Comparison of ENCODE assay signal across 9 cellular contexts in the genomic region with DNA sequence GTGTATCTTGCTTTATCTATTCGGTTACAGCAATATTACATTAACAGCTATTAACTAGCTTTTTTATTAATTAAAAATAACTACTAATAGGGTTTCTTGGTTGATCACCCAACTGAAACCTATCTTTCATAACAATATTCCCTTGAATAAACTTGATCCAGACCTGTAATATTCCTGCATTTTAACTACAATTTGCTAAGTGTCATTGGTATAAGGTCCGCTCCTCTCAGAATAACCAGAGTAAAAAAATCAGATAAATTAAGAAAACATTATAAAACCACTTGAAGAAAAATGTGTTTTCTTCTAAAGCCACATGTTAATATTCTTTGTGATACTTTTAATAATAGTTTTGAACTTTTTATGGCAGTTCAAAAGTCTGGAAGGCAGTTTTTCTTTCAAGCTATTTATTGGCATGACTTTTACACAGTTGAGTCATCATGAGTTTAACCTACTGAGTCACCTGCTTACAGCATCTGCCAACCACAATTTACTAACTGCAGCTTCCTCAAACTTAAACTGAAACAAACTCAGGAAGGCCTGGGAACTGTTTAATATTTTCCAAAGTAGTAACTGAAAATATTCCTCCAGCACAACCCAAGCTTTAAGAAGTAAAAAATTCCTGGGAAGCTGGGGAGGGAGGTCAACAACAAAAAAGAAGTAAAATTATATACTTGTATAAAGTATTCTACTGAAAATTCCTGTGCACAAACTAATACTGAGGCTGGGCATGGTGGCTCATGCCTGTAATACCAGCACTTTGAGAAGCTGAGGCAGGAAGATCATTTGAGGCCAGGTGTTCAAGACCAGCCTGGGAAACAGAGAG.
DNase-seq lines count a peak whose midpoint lies in the region; ATAC-seq, FAIRE-seq and TF ChIP-seq lines count a peak whose summit lies in the region.
"Had no signal": no experiment of that assay in that cellular context is flagged by ENCODE, and none has a peak within 500 bp of the region (broad histone marks: within the 10 kb centered on the region; RNA-seq: fewer than 3 reads in every experiment).

No MANE protein-coding gene starts in this region.

- no peak overlapping the region for H3K4me3 Mint-ChIP-seq in neural progenitor cell

- H3K4me2 ChIP-seq in endothelial cell of umbilical vein (ENCODE audit: insufficient read depth, low read length), result peak overlapping the region; percentile 77
- no peak overlapping the region for H3K4me2 ChIP-seq in neural progenitor cell

- H3K9ac ChIP-seq in endothelial cell of umbilical vein (replicated peaks; ENCODE audit: extremely low read depth, insufficient read depth, low read length) (no peak overlapping the region), neural progenitor cell (no peak overlapping the region)

- no peaks in the 10 kb centered on the region for H3K9me3 ChIP-seq in endothelial cell of umbilical vein (replicated peaks; ENCODE audit: control insufficient read depth, insufficient read depth, low read length)
- H3K9me3 ChIP-seq in neural progenitor cell (ENCODE audit: low read depth), result no peaks in the 10 kb centered on the region
- H3K9me3 ChIP-seq: SJCRH30 had no signal

- H3K79me2 ChIP-seq in endothelial cell of umbilical vein (ENCODE audit: control insufficient read depth, insufficient read depth, low read length) (peaks cover 89% of the 10 kb centered on the region), neural progenitor cell (ENCODE audit: low read depth) (peaks cover 100% of the 10 kb centered on the region)

- no peaks in the 10 kb centered on the region for H3K4me1 Mint-ChIP-seq in neural progenitor cell

- no peaks in the 10 kb centered on the region for H3K27me3 ChIP-seq in endothelial cell of umbilical vein (ENCODE audit: control insufficient read depth in 2 of 2, insufficient read depth in 2 of 2, low read length in 2 of 2)
- no peaks in the 10 kb centered on the region for H3K27me3 ChIP-seq in neural progenitor cell
- H3K27me3 ChIP-seq in H7 (ENCODE audit: control insufficient read depth, insufficient read depth, low read length), result no peaks in the 10 kb centered on the region
- H3K27me3 ChIP-seq: SJCRH30 had no signal

- intact Hi-C loops in endothelial cell of umbilical vein (cut with micrococcal nuclease), result no loop called here

- H3K4me3 ChIP-seq in endothelial cell of umbilical vein (replicated peaks in 1 of 3; ENCODE audit: insufficient read depth in 1 of 3, low read depth in 1 of 3, low read length in 3 of 3) (peak overlapping the region in 1 of 3 experiments; percentile 30), neural progenitor cell (no peak overlapping the region), H7 (ENCODE audit: insufficient read depth, low read depth, low read length) (no peak overlapping the region)
- H3K4me3 ChIP-seq: SJCRH30 had no signal

- dilution Hi-C loops in endothelial cell of umbilical vein (cut with MboI; ENCODE audit: extremely low pct_ligation_motif_present, low sequenced_read_pairs), result no loop called here

- FAIRE-seq in endothelial cell of umbilical vein (lab: Jason Lieb, UNC), result peak; percentile 82

- H3K27ac Mint-ChIP-seq in neural progenitor cell, result no peak overlapping the region

- POLR2A ChIA-PET in endothelial cell of umbilical vein (lab: Charles Lee), result interaction anchor here (0.8 to 1.2 kb wide), 4 partner anchors 9 to 32 kb away, joined by 3 to 8 read pairs (median 4); no protein-coding TSS in a partner anchor
- POLR2A ChIA-PET in HEK293T (lab: Yijun Ruan, JAX), result interaction anchor here (0.7 to 1.4 kb wide), 3 partner anchors 31 to 374 kb away, joined by 3 to 4 read pairs (median 3); no protein-coding TSS in a partner anchor

- H3K4me1 ChIP-seq in endothelial cell of umbilical vein (ENCODE audit: control insufficient read depth, extremely low read depth, insufficient read depth, low read length) (peaks cover 31% of the 10 kb centered on the region), neural progenitor cell (no peaks in the 10 kb centered on the region)

- peaks cover 10% of the 10 kb centered on the region for H3K36me3 Mint-ChIP-seq in neural progenitor cell

- no peak for TF ChIP-seq POLR2A in endothelial cell of umbilical vein (IDR thresholded peaks at IDR 0.05; ENCODE audit: low read depth, low read length)

- H3K9me3 Mint-ChIP-seq in neural progenitor cell, result no peaks in the 10 kb centered on the region

- peaks cover 2% of the 10 kb centered on the region for H3K9me1 ChIP-seq in endothelial cell of umbilical vein (replicated peaks; ENCODE audit: control insufficient read depth, extremely low read depth, insufficient read depth, low read length)

- BruUV-seq in endothelial cell of umbilical vein (replicated peaks; lab: Mats Ljungman, UMichigan), result TSS peak; percentile 7

- no peak overlapping the region for H2AFZ ChIP-seq in endothelial cell of umbilical vein (ENCODE audit: low read depth, low read length)
- H2AFZ ChIP-seq in neural progenitor cell (replicated peaks), result no peak overlapping the region

- H4K20me1 ChIP-seq in endothelial cell of umbilical vein (replicated peaks; ENCODE audit: control insufficient read depth, extremely low read depth, insufficient read depth, low read length) (peaks cover 12% of the 10 kb centered on the region), neural progenitor cell (ENCODE audit: low read depth) (peaks cover 35% of the 10 kb centered on the region)

- H3K36me3 ChIP-seq in endothelial cell of umbilical vein (ENCODE audit: control insufficient read depth in 2 of 2, extremely low read depth in 1 of 2, insufficient read depth in 2 of 2, low read length in 2 of 2) (no peaks in the 10 kb centered on the region), neural progenitor cell (no peaks in the 10 kb centered on the region), H7 (replicated peaks; ENCODE audit: control insufficient read depth, insufficient read depth, low read length) (no peaks in the 10 kb centered on the region)
- H3K36me3 ChIP-seq: SJCRH30 had no signal

- no peaks in the 10 kb centered on the region for H3K27me3 Mint-ChIP-seq in neural progenitor cell (ENCODE audit: insufficient read depth, low read depth)

- TF ChIP-seq CTCF in AG09319 (IDR thresholded peaks at IDR 0.05; ENCODE audit: low read depth, low read length) (no peak), endothelial cell of umbilical vein (IDR thresholded peaks at IDR 0.05; ENCODE audit: extremely low read depth in 1 of 2, insufficient read depth in 1 of 2, low read depth in 1 of 2, low read length in 2 of 2) (no peak), neural progenitor cell (IDR thresholded peaks at IDR 0.05) (no peak)

- H3F3A ChIP-seq in neural progenitor cell (ENCODE audit: low read depth), result no peaks in the 10 kb centered on the region

- H3K27ac ChIP-seq in endothelial cell of umbilical vein (ENCODE audit: insufficient read depth, low read depth, low read length) (peak overlapping the region; percentile 71), neural progenitor cell (peak overlapping the region; percentile 20)
- H3K27ac ChIP-seq: SJCRH30 had no signal

- ATAC-seq in GM18870 (IDR thresholded peaks at IDR 0.05; ENCODE audit: unreplicated experiment) (peak; percentile 87), HG03097 (IDR thresholded peaks at IDR 0.05; ENCODE audit: low FRiP score, unreplicated experiment) (peak; percentile 78)

- DNase-seq in AG09319 (ENCODE audit: extremely low read depth, low read depth) (peak; percentile 60), RKO (ENCODE audit: low spot score) (peak; percentile 95), endothelial cell of umbilical vein (ENCODE audit: low read depth, low spot score) (peak; percentile 96), neural progenitor cell (ENCODE audit: low spot score) (no peak), HEK293T (ENCODE audit: extremely low spot score) (no peak), H7 (no peak)

- CTCF ChIA-PET in endothelial cell of umbilical vein (lab: Charles Lee), result interaction anchor here (0.8 to 2.0 kb wide), 13 partner anchors 11 to 484 kb away, joined by 3 to 9 read pairs (median 5); no protein-coding TSS in a partner anchor
- CTCF ChIA-PET in HEK293T (lab: Yijun Ruan, JAX), result no interaction called here

TF ChIP-seq in endothelial cell of umbilical vein, 7 proteins besides CTCF, POLR2A, EP300 and RAD21:
- TF ChIP-seq MYC (IDR thresholded peaks at IDR 0.05; ENCODE audit: low read depth, low read length) (no peak), FOS (IDR thresholded peaks at IDR 0.05; ENCODE audit: borderline replicate concordance, insufficient read depth, low read length) (peak; percentile 95), GATA2 (IDR thresholded peaks at IDR 0.05; ENCODE audit: insufficient read depth, insufficient read length, low read depth, low read length) (peak; percentile 15), JUN (IDR thresholded peaks at IDR 0.05; ENCODE audit: borderline replicate concordance, insufficient read depth, insufficient read length, low read depth) (peak; percentile 93), POLR2AphosphoS5 (IDR thresholded peaks at IDR 0.05; ENCODE audit: insufficient read depth, low read depth, low read length) (peak; percentile 49), EZH2 (IDR thresholded peaks at IDR 0.05; ENCODE audit: borderline replicate concordance, low read depth, low read length, severe bottlenecking) (no peak)
- TF ChIP-seq, protein P1, sequence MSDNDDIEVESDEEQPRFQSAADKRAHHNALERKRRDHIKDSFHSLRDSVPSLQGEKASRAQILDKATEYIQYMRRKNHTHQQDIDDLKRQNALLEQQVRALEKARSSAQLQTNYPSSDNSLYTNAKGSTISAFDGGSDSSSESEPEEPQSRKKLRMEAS (IDR thresholded peaks at IDR 0.05; ENCODE audit: insufficient read depth, insufficient read length), result no peak

TF ChIP-seq in HEK293T, 16 proteins besides CTCF, POLR2A, EP300 and RAD21:
- TF ChIP-seq ZNF384 (IDR thresholded peaks at IDR 0.05), result no peak
TF ChIP-seq in HEK293T: peak in this region for 0.

Comparison
In these comparisons a context has a peak if more than half of its experiments do, and no peak if none do; other contexts are left out.
1. DNase-seq: peak in AG09319 (single experiment), RKO (single experiment) and endothelial cell of umbilical vein (single experiment); none in neural progenitor cell (single experiment), HEK293T (single experiment) and H7 (single experiment).